In genomic region chr2:12495247-12495868, GRCh38 we compare ENCODE assay signal across 25 cellular contexts.
DNase-seq lines count a peak whose midpoint lies in the region; ATAC-seq and TF ChIP-seq lines count a peak whose summit lies in the region.
"Had no signal": no experiment of that assay in that cellular context is flagged by ENCODE, and none has a peak within 500 bp of the region (broad histone marks: within the 10 kb centered on the region; RNA-seq: fewer than 3 reads in every experiment).

No MANE protein-coding gene starts in this region.

- H3K27ac Mint-ChIP-seq in activated CD8-positive, alpha-beta memory T cell treated with anti-CD3 and anti-CD28 coated beads, Interleukin-2, amount 10 ng/mL, durations not matched to agents 7 days and 5 days, result no peak overlapping the region
- H3K27ac Mint-ChIP-seq in CD8-positive, alpha-beta memory T cell, result peak overlapping the region in 5 of 8 donors; percentile 1 to 51 (median 16)
- peak overlapping the region; percentile 84 for H3K27ac Mint-ChIP-seq in activated T-helper 17 cell treated with anti-CD3 and anti-CD28 coated beads, Interleukin-2, amount 50 U/mL, for 72 hours
- peak overlapping the region; percentile 58 for H3K27ac Mint-ChIP-seq in nephron progenitor cell
- H3K27ac Mint-ChIP-seq: activated B cell treated with CpG ODN at 0.5 μM for 24 hours, GM23338, mesothelial cell of epicardium, progenitor cell of endocrine pancreas had no signal

- peaks cover 3% of the 10 kb centered on the region for H3K9me3 Mint-ChIP-seq in activated CD8-positive, alpha-beta memory T cell treated with anti-CD3 and anti-CD28 coated beads, Interleukin-2, amount 10 ng/mL, durations not matched to agents 7 days and 5 days (ENCODE audit: low read depth)
- H3K9me3 Mint-ChIP-seq in CD8-positive, alpha-beta memory T cell, result peaks cover 0 to 3% (median 0%) of the 10 kb centered on the region in 5 donors
- peaks cover 7% of the 10 kb centered on the region for H3K9me3 Mint-ChIP-seq in activated T-helper 17 cell treated with anti-CD3 and anti-CD28 coated beads, Interleukin-2, amount 50 U/mL, for 72 hours
- peaks cover 4% of the 10 kb centered on the region for H3K9me3 Mint-ChIP-seq in nephron progenitor cell
- H3K9me3 Mint-ChIP-seq: activated B cell treated with CpG ODN at 0.5 μM for 24 hours, GM23338, mesothelial cell of epicardium had no signal

- DNase-seq in activated CD8-positive, alpha-beta memory T cell treated with anti-CD3 and anti-CD28 coated beads, Interleukin-2, amount 10 ng/mL, durations not matched to agents 7 days and 5 days, result no peak
- DNase-seq in activated CD8-positive, alpha-beta memory T cell treated with anti-CD3 and anti-CD28 coated beads for 24 hours, result no peak
- no peak for DNase-seq in CD8-positive, alpha-beta memory T cell
- DNase-seq in nephron progenitor cell (no peak), caudate nucleus (lab: John Stamatoyannopoulos, UW) (no peak), brain microvascular endothelial cell (no peak), SW 1271 (lab: John Stamatoyannopoulos, UW) (no peak)
- DNase-seq: activated B cell treated with CpG ODN at 0.5 μM for 24 hours; activated effector memory CD4-positive, alpha-beta T cell treated with Interleukin-2 at 50 U/mL for 16 hours; AML-193; amniotic stem cell; gastrocnemius medialis; NCI-H1092; NCI-H1694; nucleus accumbens; right lobe of liver; SJCRH30; spleen; stimulated activated CD4-positive, alpha-beta T cell treated with anti-CD3 and anti-CD28 coated beads, Interleukin-2, amount 100 ng/mL, for 48 hours had no signal

- H3K4me3 ChIP-seq in CD8-positive, alpha-beta memory T cell (ENCODE audit: low read length), result no peak overlapping the region
- no peak overlapping the region for H3K4me3 ChIP-seq in brain microvascular endothelial cell (ENCODE audit: low read depth, low read length)
- H3K4me3 ChIP-seq: gastrocnemius medialis, GM23338, K562, right lobe of liver, SJCRH30, spleen, tibial nerve had no signal

- POLR2A ChIA-PET in CD8-positive, alpha-beta memory T cell (lab: Charles Lee), result no interaction called here

- in situ Hi-C loops in brain microvascular endothelial cell (cut with HindIII; ENCODE audit: low pct_ligation_motif_present, low sequenced_read_pairs), result no loop called here

- peak; percentile 14 for ATAC-seq in activated CD8-positive, alpha-beta memory T cell treated with anti-CD3 and anti-CD28 coated beads, Interleukin-2, amount 10 ng/mL, durations not matched to agents 7 days and 5 days
- ATAC-seq in activated T-helper 17 cell treated with anti-CD3 and anti-CD28 coated beads, Interleukin-2, amount 50 U/mL, for 72 hours (replicated peaks), result peak; percentile 59
- ATAC-seq: gastrocnemius medialis, GM23338, K562, right lobe of liver had no signal

- no peak overlapping the region for H3K4me3 Mint-ChIP-seq in activated CD8-positive, alpha-beta memory T cell treated with anti-CD3 and anti-CD28 coated beads, Interleukin-2, amount 10 ng/mL, durations not matched to agents 7 days and 5 days
- H3K4me3 Mint-ChIP-seq in CD8-positive, alpha-beta memory T cell, result no peak overlapping the region
- peak overlapping the region; percentile 79 for H3K4me3 Mint-ChIP-seq in activated T-helper 17 cell treated with anti-CD3 and anti-CD28 coated beads, Interleukin-2, amount 50 U/mL, for 72 hours
- H3K4me3 Mint-ChIP-seq in nephron progenitor cell, result no peak overlapping the region
- H3K4me3 Mint-ChIP-seq: activated B cell treated with CpG ODN at 0.5 μM for 24 hours, GM23338, mesothelial cell of epicardium had no signal

- peaks cover 66% of the 10 kb centered on the region for H3K4me1 ChIP-seq in CD8-positive, alpha-beta memory T cell (ENCODE audit: insufficient read depth, low read length)
- H3K4me1 ChIP-seq: gastrocnemius medialis, right lobe of liver, tibial nerve had no signal

- H3K36me3 Mint-ChIP-seq in activated CD8-positive, alpha-beta memory T cell treated with anti-CD3 and anti-CD28 coated beads, Interleukin-2, amount 10 ng/mL, durations not matched to agents 7 days and 5 days, result peaks cover 11% of the 10 kb centered on the region
- H3K36me3 Mint-ChIP-seq in CD8-positive, alpha-beta memory T cell, result peaks cover 0 to 13% (median 4%) of the 10 kb centered on the region in 3 donors
- no peaks in the 10 kb centered on the region for H3K36me3 Mint-ChIP-seq in activated T-helper 17 cell treated with anti-CD3 and anti-CD28 coated beads, Interleukin-2, amount 50 U/mL, for 72 hours (ENCODE audit: low read depth)
- no peaks in the 10 kb centered on the region for H3K36me3 Mint-ChIP-seq in nephron progenitor cell (ENCODE audit: low read depth)
- H3K36me3 Mint-ChIP-seq: mesothelial cell of epicardium had no signal

- H3K27me3 Mint-ChIP-seq in activated CD8-positive, alpha-beta memory T cell treated with anti-CD3 and anti-CD28 coated beads, Interleukin-2, amount 10 ng/mL, durations not matched to agents 7 days and 5 days, result no peaks in the 10 kb centered on the region
- H3K27me3 Mint-ChIP-seq in CD8-positive, alpha-beta memory T cell, result no peaks in the 10 kb centered on the region
- H3K27me3 Mint-ChIP-seq in activated T-helper 17 cell treated with anti-CD3 and anti-CD28 coated beads, Interleukin-2, amount 50 U/mL, for 72 hours, result no peaks in the 10 kb centered on the region
- H3K27me3 Mint-ChIP-seq in nephron progenitor cell (ENCODE audit: low read depth, poor library complexity), result peaks cover 2% of the 10 kb centered on the region
- H3K27me3 Mint-ChIP-seq: activated B cell treated with CpG ODN at 0.5 μM for 24 hours, progenitor cell of endocrine pancreas had no signal

- peaks cover 58% of the 10 kb centered on the region for H3K4me1 Mint-ChIP-seq in activated CD8-positive, alpha-beta memory T cell treated with anti-CD3 and anti-CD28 coated beads, Interleukin-2, amount 10 ng/mL, durations not matched to agents 7 days and 5 days
- peaks cover 64 to 78% (median 76%) of the 10 kb centered on the region in 3 donors for H3K4me1 Mint-ChIP-seq in CD8-positive, alpha-beta memory T cell
- H3K4me1 Mint-ChIP-seq in activated T-helper 17 cell treated with anti-CD3 and anti-CD28 coated beads, Interleukin-2, amount 50 U/mL, for 72 hours, result peaks cover 52% of the 10 kb centered on the region
- peaks cover 10% of the 10 kb centered on the region for H3K4me1 Mint-ChIP-seq in nephron progenitor cell
- H3K4me1 Mint-ChIP-seq: GM23338 had no signal

- H3K36me3 ChIP-seq in CD8-positive, alpha-beta memory T cell (ENCODE audit: insufficient read depth, low read length), result no peaks in the 10 kb centered on the region
- H3K36me3 ChIP-seq in brain microvascular endothelial cell (replicated peaks), result no peaks in the 10 kb centered on the region
- H3K36me3 ChIP-seq: gastrocnemius medialis, right lobe of liver, SJCRH30, spleen, tibial nerve had no signal

- H3K9me3 ChIP-seq in CD8-positive, alpha-beta memory T cell (ENCODE audit: low read length), result no peaks in the 10 kb centered on the region
- H3K9me3 ChIP-seq: gastrocnemius medialis, right lobe of liver, SJCRH30, spleen, tibial nerve had no signal

- TF ChIP-seq CTCF in nephron progenitor cell (IDR thresholded peaks at IDR 0.05), result no peak
- no peak for TF ChIP-seq CTCF in brain microvascular endothelial cell (IDR thresholded peaks at IDR 0.05; ENCODE audit: low read depth, low read length, missing control alignments)

- no peaks in the 10 kb centered on the region for H3K27me3 ChIP-seq in CD8-positive, alpha-beta memory T cell (ENCODE audit: insufficient read depth, low read length, poor library complexity, severe bottlenecking)
- H3K27me3 ChIP-seq in brain microvascular endothelial cell (replicated peaks), result no peaks in the 10 kb centered on the region
- H3K27me3 ChIP-seq: gastrocnemius medialis, right lobe of liver, SJCRH30, spleen, tibial nerve had no signal

- no peak overlapping the region for H3K27ac ChIP-seq in CD8-positive, alpha-beta memory T cell (ENCODE audit: low read depth, low read length)
- H3K27ac ChIP-seq in caudate nucleus (ENCODE audit: low read depth, low read length) (no peak overlapping the region), brain microvascular endothelial cell (no peak overlapping the region)
- H3K27ac ChIP-seq: gastrocnemius medialis, right lobe of liver, SJCRH30, spleen, tibial nerve had no signal

- CTCF ChIA-PET in activated CD8-positive, alpha-beta memory T cell treated with anti-CD3 and anti-CD28 coated beads, Interleukin-2, amount 10 ng/mL, durations not matched to agents 7 days and 5 days (lab: Charles Lee), result interaction anchor here (0.6 to 1.3 kb wide), 2 partner anchors 44 to 220 kb away, joined by 3 read pairs; no protein-coding TSS in a partner anchor
- CTCF ChIA-PET in CD8-positive, alpha-beta memory T cell (lab: Charles Lee), result no interaction called here
